ENCODE assay signal across 8 cellular contexts in the genomic region with DNA sequence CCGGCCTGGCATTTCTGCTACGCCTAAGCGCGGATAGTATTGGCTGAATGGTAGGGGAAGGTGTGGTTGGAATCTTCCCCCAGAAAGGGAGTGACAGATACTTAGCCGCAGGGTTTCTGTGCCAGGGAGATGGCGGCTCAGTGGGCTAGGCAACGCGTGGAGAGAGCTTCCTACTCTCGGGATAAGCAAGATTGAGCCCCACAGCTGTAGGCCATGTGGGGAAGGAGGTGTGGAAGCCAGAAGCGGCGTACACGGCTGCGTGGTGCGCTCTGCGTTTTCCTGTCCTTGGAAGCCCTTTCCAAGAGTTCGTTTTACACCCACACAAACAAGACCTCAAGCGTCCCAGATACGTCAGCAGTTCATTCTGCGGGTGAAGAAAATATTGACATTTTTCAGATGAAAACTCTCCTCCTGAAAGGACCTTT. TPM values are rescaled to one million over a fixed set of nuclear protein-coding genes. Genes with fewer than 3 reads are reported as not detected.
DNase-seq lines count a peak whose midpoint lies in the region; ATAC-seq and TF ChIP-seq lines count a peak whose summit lies in the region.

No MANE protein-coding gene starts in this region.

- H3K9ac ChIP-seq in BLaER1: peak overlapping the region; percentile 64; the same call in 1 of the 2 replicates

- ATAC-seq in GM19351 (IDR thresholded peaks at IDR 0.05; ENCODE audit: unreplicated experiment) (peak; percentile 27), HG03439 (IDR thresholded peaks at IDR 0.05; ENCODE audit: unreplicated experiment) (peak; percentile 16), left ventricle myocardium superior (peak; percentile 63), psoas muscle (peak; percentile 75 to 81 (median 76))
- ATAC-seq in activated naive CD8-positive, alpha-beta T cell treated with anti-CD3 and anti-CD28 coated beads, Interleukin-2, amount 10 ng/mL, durations not matched to agents 7 days and 5 days (ENCODE audit: low read depth): peak; percentile 18

- TF ChIP-seq CTCF in psoas muscle (IDR thresholded peaks at IDR 0.05): no peak

- DNase-seq in SHP77 (lab: John Stamatoyannopoulos, UW) (peak; percentile 39 to 53), left ventricle myocardium superior (peak; percentile 68), psoas muscle (peak; percentile 59 to 79), GM19240 (ENCODE audit: insufficient read length, low spot score) (no peak)
- peak; percentile 39 for DNase-seq in activated naive CD8-positive, alpha-beta T cell treated with anti-CD3 and anti-CD28 coated beads, Interleukin-2, amount 10 ng/mL, durations not matched to agents 7 days and 5 days

- no peaks in the 10 kb centered on the region for H4K20me1 ChIP-seq in BLaER1

- H3K4me3 Mint-ChIP-seq in activated naive CD8-positive, alpha-beta T cell treated with anti-CD3 and anti-CD28 coated beads, Interleukin-2, amount 10 ng/mL, durations not matched to agents 7 days and 5 days: peak overlapping the region; percentile 87

- H3K4me1 Mint-ChIP-seq in activated naive CD8-positive, alpha-beta T cell treated with anti-CD3 and anti-CD28 coated beads, Interleukin-2, amount 10 ng/mL, durations not matched to agents 7 days and 5 days: peaks cover 7% of the 10 kb centered on the region

- 0 to 1% (median 0%) methylated on average over 19 of the region's 19 CpGs for WGBS in psoas muscle, 3 donors

- peak overlapping the region; percentile 99 for H3K4me2 ChIP-seq in BLaER1

- H3K27me3 ChIP-seq in BLaER1: peaks cover 32% of the 10 kb centered on the region
- no peaks in the 10 kb centered on the region for H3K27me3 ChIP-seq in psoas muscle (ENCODE audit: insufficient read depth in 3 of 3, low read length in 2 of 3)

- H3K36me3 ChIP-seq in BLaER1 (no peaks in the 10 kb centered on the region), psoas muscle (ENCODE audit: insufficient read depth in 1 of 2, low read depth in 1 of 2) (no peaks in the 10 kb centered on the region)

- intact Hi-C loops in left ventricle myocardium superior (cut with micrococcal nuclease): no loop called here
- intact Hi-C loops in psoas muscle (cut with DNase I): loop anchor here in 1 of 2 donors (5.0 kb wide), 2 partner anchors 37 to 82 kb away; no protein-coding TSS in a partner anchor

- no peak overlapping the region for H3K27ac ChIP-seq in BLaER1
- peak overlapping the region; percentile 96 for H3K27ac ChIP-seq in psoas muscle

- H3K9me3 Mint-ChIP-seq in activated naive CD8-positive, alpha-beta T cell treated with anti-CD3 and anti-CD28 coated beads, Interleukin-2, amount 10 ng/mL, durations not matched to agents 7 days and 5 days: no peaks in the 10 kb centered on the region

- POLR2A ChIA-PET in activated naive CD8-positive, alpha-beta T cell treated with anti-CD3 and anti-CD28 coated beads, Interleukin-2, amount 10 ng/mL, durations not matched to agents 7 days and 5 days (lab: Charles Lee): interaction anchor here (1.1 kb wide), 1 partner anchor 9 kb away, joined by 3 read pairs; no protein-coding TSS in a partner anchor

- no peaks in the 10 kb centered on the region for H3K36me3 Mint-ChIP-seq in activated naive CD8-positive, alpha-beta T cell treated with anti-CD3 and anti-CD28 coated beads, Interleukin-2, amount 10 ng/mL, durations not matched to agents 7 days and 5 days

- H3K27me3 Mint-ChIP-seq in activated naive CD8-positive, alpha-beta T cell treated with anti-CD3 and anti-CD28 coated beads, Interleukin-2, amount 10 ng/mL, durations not matched to agents 7 days and 5 days: peaks cover 43% of the 10 kb centered on the region

- H3K4me3 ChIP-seq in BLaER1: peak overlapping the region; percentile 78
- H3K4me3 ChIP-seq in psoas muscle: peak overlapping the region; percentile 80

- H3K9me3 ChIP-seq in BLaER1 (no peaks in the 10 kb centered on the region), psoas muscle (no peaks in the 10 kb centered on the region)

- H3K4me1 ChIP-seq in BLaER1 (peaks cover 13% of the 10 kb centered on the region; the same call in 1 of the 2 replicates), psoas muscle (peaks cover 21% of the 10 kb centered on the region)

- peak overlapping the region; percentile 62 for H3K27ac Mint-ChIP-seq in activated naive CD8-positive, alpha-beta T cell treated with anti-CD3 and anti-CD28 coated beads, Interleukin-2, amount 10 ng/mL, durations not matched to agents 7 days and 5 days

RNA-seq across cellular contexts. Expression of a gene that starts 0.4 kb away (rescaled TPM):
- 1 to 10 TPM; 3.1 to 3.4 TPM for total RNA-seq in activated naive CD8-positive, alpha-beta T cell treated with anti-CD3 and anti-CD28 coated beads, Interleukin-2, amount 10 ng/mL, durations not matched to agents 7 days and 5 days
- 38.9 TPM for total RNA-seq in left ventricle myocardium superior
- 10 to 100 TPM; 18.9 to 55.5 (median 32.6) TPM for total RNA-seq in psoas muscle
- polyA plus RNA-seq in psoas muscle: 100 to 1,000 TPM in 1 of 3 donors, 10 to 100 TPM in 2; 42.0 to 108 (median 49.2) TPM

RNA-seq across cellular contexts. Expression of a gene that starts 50.6 kb away (rescaled TPM):
- 10 to 100 TPM; 20.1 to 21.7 TPM for total RNA-seq in activated naive CD8-positive, alpha-beta T cell treated with anti-CD3 and anti-CD28 coated beads, Interleukin-2, amount 10 ng/mL, durations not matched to agents 7 days and 5 days
- total RNA-seq in left ventricle myocardium superior (6.8 TPM), psoas muscle (10 to 100 TPM; 10.2 to 15.6 (median 13.3) TPM)
- polyA plus RNA-seq in psoas muscle: 1 to 10 TPM; 3.3 to 6.8 (median 6.5) TPM

Comparison
In these comparisons a context has a peak if more than half of its experiments do, and no peak if none do; other contexts are left out.
1. ATAC-seq: peak in every context shown above with its lines; median percentile 76 in psoas muscle; 63 in left ventricle myocardium superior; 27 in GM19351; 18 in activated naive CD8-positive, alpha-beta T cell treated with anti-CD3 and anti-CD28 coated beads, Interleukin-2, amount 10 ng/mL, durations not matched to agents 7 days and 5 days; 16 in HG03439.